10 cellular contexts compared by ENCODE assay signal in the genomic region with DNA sequence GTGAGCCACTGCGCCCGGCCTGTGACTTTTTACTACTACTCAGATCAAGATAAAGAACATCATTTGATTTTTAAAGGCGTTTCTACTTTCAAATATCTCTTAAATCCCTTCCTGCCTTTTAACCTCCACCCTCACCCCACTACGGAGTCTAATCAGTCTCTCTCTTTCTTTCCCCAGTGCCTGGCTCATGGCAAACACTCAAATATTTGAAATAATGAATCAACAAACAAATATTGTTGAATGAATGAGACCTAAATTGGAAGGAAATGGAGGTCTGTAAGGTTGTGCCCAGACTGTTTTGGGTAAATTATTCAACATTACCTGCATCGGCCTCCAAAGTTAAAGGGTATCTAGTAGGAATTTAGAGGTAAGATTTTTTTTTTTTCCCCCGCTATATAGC. TPM values are rescaled to one million over a fixed set of nuclear protein-coding genes. Genes with fewer than 3 reads are reported as not detected.
DNase-seq lines count a peak whose midpoint lies in the region; ATAC-seq, FAIRE-seq and TF ChIP-seq lines count a peak whose summit lies in the region.
"Had no signal": no experiment of that assay in that cellular context is flagged by ENCODE, and none has a peak within 500 bp of the region (broad histone marks: within the 10 kb centered on the region; RNA-seq: fewer than 3 reads in every experiment).

No MANE protein-coding gene starts in this region.

- H3K4me3 ChIP-seq in PC-9 = peak overlapping the region; percentile 68; the same call in 1 of the 2 replicates
- no peak overlapping the region for H3K4me3 ChIP-seq in keratinocyte (ENCODE audit: control insufficient read depth in 2 of 3, extremely low read depth in 1 of 3, insufficient read depth in 2 of 3, low read depth in 1 of 3, low read length in 3 of 3)
- peak overlapping the region; percentile 47 to 57 (median 49) for H3K4me3 ChIP-seq in stomach

- H3K9me3 ChIP-seq in PC-9 (ENCODE audit: insufficient read depth, low read depth) = no peaks in the 10 kb centered on the region
- H3K9me3 ChIP-seq in keratinocyte (ENCODE audit: control insufficient read depth, low read depth, low read length) = no peaks in the 10 kb centered on the region
- H3K9me3 ChIP-seq in stomach = no peaks in the 10 kb centered on the region
- H3K9me3 ChIP-seq: ovary had no signal

- ATAC-seq in activated naive CD4-positive, alpha-beta T cell treated with anti-CD3 and anti-CD28 coated beads, Interleukin-2, amount 50 U/mL, for 72 hours = no peak
- ATAC-seq in GM21423 (IDR thresholded peaks at IDR 0.05; ENCODE audit: unreplicated experiment) = no peak

- peaks cover 38% of the 10 kb centered on the region for H3F3A ChIP-seq in PC-9 (ENCODE audit: insufficient read depth, low read depth)

- dilution Hi-C loops in keratinocyte (cut with MboI; ENCODE audit: extremely low pct_ligation_motif_present, low sequenced_read_pairs) = no loop called here

- H3K27me3 ChIP-seq in PC-9 (ENCODE audit: insufficient read depth, low read depth) = no peaks in the 10 kb centered on the region
- no peaks in the 10 kb centered on the region for H3K27me3 ChIP-seq in keratinocyte (ENCODE audit: control insufficient read depth, extremely low read depth, insufficient read depth, low read length)
- peaks cover 0 to 22% (median 11%) of the 10 kb centered on the region in 3 donors for H3K27me3 ChIP-seq in stomach
- H3K27me3 ChIP-seq: ovary had no signal

- no peak overlapping the region for H3K9ac ChIP-seq in keratinocyte (ENCODE audit: control insufficient read depth, extremely low read depth, insufficient read depth, low read length)

- BruUV-seq in PC-9 (replicated peaks; lab: Mats Ljungman, UMichigan) = no TSS peak

- no peaks in the 10 kb centered on the region for H3K36me3 Mint-ChIP-seq in activated naive CD4-positive, alpha-beta T cell treated with anti-CD3 and anti-CD28 coated beads, Interleukin-2, amount 10 ng/mL, durations not matched to agents 7 days and 5 days
- no peaks in the 10 kb centered on the region for H3K36me3 Mint-ChIP-seq in activated naive CD4-positive, alpha-beta T cell treated with anti-CD3 and anti-CD28 coated beads, Interleukin-2, amount 50 U/mL, for 72 hours
- H3K36me3 Mint-ChIP-seq: IgD-negative memory B cell had no signal

- peaks cover 3% of the 10 kb centered on the region for H3K9me1 ChIP-seq in keratinocyte (ENCODE audit: control insufficient read depth, extremely low read depth, insufficient read depth, low read length)

- no peak for TF ChIP-seq EP300 in stomach (IDR thresholded peaks at IDR 0.05)

- TF ChIP-seq CTCF in PC-9 (conservative IDR thresholded peaks at IDR 0.05) (no peak), keratinocyte (optimal IDR thresholded peaks at IDR 0.05 in 1 of 3, IDR thresholded peaks at IDR 0.05 in 1 of 3, conservative IDR thresholded peaks at IDR 0.05 in 1 of 3; ENCODE audit: extremely low read depth in 1 of 3, insufficient read depth in 2 of 3, low read length in 3 of 3) (no peak), stomach (IDR thresholded peaks at IDR 0.05) (no peak)

- CTCF ChIA-PET in activated naive CD4-positive, alpha-beta T cell treated with anti-CD3 and anti-CD28 coated beads, Interleukin-2, amount 10 ng/mL, durations not matched to agents 7 days and 5 days (lab: Charles Lee) = no interaction called here
- CTCF ChIA-PET in PC-9 (lab: Charles Lee) = no interaction called here

- peak overlapping the region; percentile 6; the same call in 1 of the 2 replicates for H2AFZ ChIP-seq in PC-9
- H2AFZ ChIP-seq in keratinocyte (ENCODE audit: control insufficient read depth, low read length) = no peak overlapping the region

- H3K9me2 ChIP-seq in PC-9 (ENCODE audit: insufficient read depth) = no peaks in the 10 kb centered on the region

- H3K4me2 ChIP-seq in PC-9 (peak overlapping the region; percentile 100), keratinocyte (ENCODE audit: control insufficient read depth, extremely low read depth, insufficient read depth, low read depth, low read length) (peak overlapping the region; percentile 96)

- intact Hi-C loops in PC-9 (cut with micrococcal nuclease; ENCODE audit: unreplicated experiment) (loop anchor here (1.0 to 10.0 kb wide), 3 partner anchors 128 to 1012 kb away; no protein-coding TSS in a partner anchor), stomach (cut with DNase I; ENCODE audit: low total_unique reads) (no loop called here), posterior cingulate gyrus (cut with DNase I) (loop anchor here (5.0 kb wide), 1 partner anchor 181 kb away; a partner anchor contains a TSS)

- H3K27me3 Mint-ChIP-seq in activated naive CD4-positive, alpha-beta T cell treated with anti-CD3 and anti-CD28 coated beads, Interleukin-2, amount 10 ng/mL, durations not matched to agents 7 days and 5 days = peaks cover 66% of the 10 kb centered on the region

- DNase-seq in activated naive CD4-positive, alpha-beta T cell treated with anti-CD3 and anti-CD28 coated beads, Interleukin-2, amount 10 ng/mL, durations not matched to agents 7 days and 5 days = no peak
- no peak for DNase-seq in activated naive CD4-positive, alpha-beta T cell treated with anti-CD3 and anti-CD28 coated beads, Interleukin-2, amount 50 U/mL, for 72 hours (ENCODE audit: low spot score in 2 of 2)
- DNase-seq in PC-9 (peak in 1 of 2 experiments; percentile 64), keratinocyte (ENCODE audit: low read depth, low spot score) (no peak), stomach (no peak), posterior cingulate gyrus (no peak)
- DNase-seq in stimulated activated CD8-positive, alpha-beta memory T cell treated with anti-CD3 and anti-CD28 coated beads, Interleukin-4, amount 100 ng/mL, for 48 hours = no peak

- WGBS in stomach, 5 donors = 22 to 39% (median 30%) methylated on average over 6 of the region's 6 CpGs

- no peak for TF ChIP-seq POLR2A in stomach (IDR thresholded peaks at IDR 0.05)

- no peaks in the 10 kb centered on the region for H4K20me1 ChIP-seq in PC-9 (ENCODE audit: insufficient read depth)
- no peaks in the 10 kb centered on the region for H4K20me1 ChIP-seq in keratinocyte (ENCODE audit: control insufficient read depth, extremely low read depth, insufficient read depth, low read length)

- H3K4me1 ChIP-seq in PC-9 (replicated peaks; ENCODE audit: insufficient read depth) (peaks cover 27% of the 10 kb centered on the region), keratinocyte (ENCODE audit: control insufficient read depth, extremely low read depth, insufficient read depth, low read length) (peaks cover 40% of the 10 kb centered on the region), stomach (peaks cover 34 to 56% (median 46%) of the 10 kb centered on the region in 4 donors)

- no peaks in the 10 kb centered on the region for H3K9me3 Mint-ChIP-seq in activated naive CD4-positive, alpha-beta T cell treated with anti-CD3 and anti-CD28 coated beads, Interleukin-2, amount 10 ng/mL, durations not matched to agents 7 days and 5 days
- no peaks in the 10 kb centered on the region for H3K9me3 Mint-ChIP-seq in activated naive CD4-positive, alpha-beta T cell treated with anti-CD3 and anti-CD28 coated beads, Interleukin-2, amount 50 U/mL, for 72 hours
- H3K9me3 Mint-ChIP-seq: IgD-negative memory B cell had no signal

- POLR2A ChIA-PET in PC-9 (lab: Charles Lee; ENCODE audit: unreplicated experiment) = no interaction called here

- peaks cover 52% of the 10 kb centered on the region for H3K4me1 Mint-ChIP-seq in activated naive CD4-positive, alpha-beta T cell treated with anti-CD3 and anti-CD28 coated beads, Interleukin-2, amount 10 ng/mL, durations not matched to agents 7 days and 5 days

- no peaks in the 10 kb centered on the region for H3K79me2 ChIP-seq in PC-9 (ENCODE audit: low read depth)
- H3K79me2 ChIP-seq in keratinocyte (ENCODE audit: control insufficient read depth, insufficient read depth, low read length) = no peaks in the 10 kb centered on the region

- H3K27ac ChIP-seq in PC-9 (peak overlapping the region; percentile 16; the same call in 1 of the 2 replicates), keratinocyte (ENCODE audit: control insufficient read depth, insufficient read depth, low read length) (no peak overlapping the region), stomach (peak overlapping the region in 1 of 5 donors; percentile 86)
- H3K27ac ChIP-seq: ovary had no signal

- FAIRE-seq in keratinocyte (lab: Jason Lieb, UNC) = no peak

- no peak overlapping the region for H3K27ac Mint-ChIP-seq in activated naive CD4-positive, alpha-beta T cell treated with anti-CD3 and anti-CD28 coated beads, Interleukin-2, amount 10 ng/mL, durations not matched to agents 7 days and 5 days
- no peak overlapping the region for H3K27ac Mint-ChIP-seq in activated naive CD4-positive, alpha-beta T cell treated with anti-CD3 and anti-CD28 coated beads, Interleukin-2, amount 50 U/mL, for 72 hours

- no peaks in the 10 kb centered on the region for H3K36me3 ChIP-seq in PC-9 (ENCODE audit: low read depth)
- H3K36me3 ChIP-seq in keratinocyte (ENCODE audit: control insufficient read depth in 2 of 2, extremely low read depth in 1 of 2, insufficient read depth in 2 of 2, low read length in 2 of 2) = no peaks in the 10 kb centered on the region
- no peaks in the 10 kb centered on the region for H3K36me3 ChIP-seq in stomach
- H3K36me3 ChIP-seq: ovary had no signal

- H3K4me3 Mint-ChIP-seq in activated naive CD4-positive, alpha-beta T cell treated with anti-CD3 and anti-CD28 coated beads, Interleukin-2, amount 10 ng/mL, durations not matched to agents 7 days and 5 days = peak overlapping the region; percentile 46

RNA-seq across cellular contexts. Expression of a gene that starts 14.7 kb away (rescaled TPM):
- 1 to 10 TPM; 1.3 to 3.6 TPM for total RNA-seq in activated naive CD4-positive, alpha-beta T cell treated with anti-CD3 and anti-CD28 coated beads, Interleukin-2, amount 50 U/mL, for 72 hours
- 2.6 and 2.7 TPM in 2 replicates for total RNA-seq in PC-9 (2021)
- 11.1 to 18.0 TPM (median 12.5 TPM) in 3 replicates for polyA plus RNA-seq in keratinocyte
- 13.4 TPM for polyA plus RNA-seq in keratinocyte (2011; ENCODE audit: low read depth)
- polyA plus RNA-seq in keratinocyte (2011; cell fraction: cytosol; rRNA removed) = 19.8 and 23.7 TPM in 2 replicates
- polyA plus RNA-seq in keratinocyte (2011; cell fraction: nucleus; rRNA removed) = 14.8 and 16.3 TPM in 2 replicates
- 16.5 and 17.2 TPM in 2 replicates for polyA plus RNA-seq in keratinocyte (2012; ENCODE audit: low replicate concordance)
- 7.2 to 11.6 TPM (median 9.0 TPM) in 3 replicates for polyA minus RNA-seq in keratinocyte
- 13.8 TPM for polyA minus RNA-seq in keratinocyte (2011; cell fraction: cytosol; rRNA and poly(A)+ RNA removed)
- 3.0 and 7.2 TPM in 2 replicates for polyA minus RNA-seq in keratinocyte (2011; cell fraction: nucleus; rRNA and poly(A)+ RNA removed)
- 100 to 1,000 TPM in 1 of 5 donors, 10 to 100 TPM in 2, 1 to 10 TPM in 2; 6.8 to 187 (median 12.3) TPM for total RNA-seq in stomach
- polyA plus RNA-seq in stomach = 10 to 100 TPM; 17.0 to 20.4 (median 17.1) TPM

RNA-seq across cellular contexts. Expression of a gene that starts 25.3 kb away (rescaled TPM):
- total RNA-seq in activated naive CD4-positive, alpha-beta T cell treated with anti-CD3 and anti-CD28 coated beads, Interleukin-2, amount 50 U/mL, for 72 hours = 10 to 100 TPM; 81.9 to 92.5 TPM
- total RNA-seq in PC-9 (2021) (85.5 and 91.7 TPM in 2 replicates), stomach (100 to 1,000 TPM in 3 of 5 donors, 10 to 100 TPM in 2; 51.4 to 160 (median 126) TPM)
- polyA plus RNA-seq in keratinocyte (169 to 284 TPM (median 208 TPM) in 3 replicates), stomach (10 to 100 TPM; 25.2 to 39.5 (median 36.6) TPM)
- polyA plus RNA-seq in keratinocyte (2011; ENCODE audit: low read depth) = 179 TPM
- 112 TPM in 2 replicates for polyA plus RNA-seq in keratinocyte (2011; cell fraction: cytosol; rRNA removed)
- 514 and 591 TPM in 2 replicates for polyA plus RNA-seq in keratinocyte (2011; cell fraction: nucleus; rRNA removed)
- polyA plus RNA-seq in keratinocyte (2012; ENCODE audit: low replicate concordance) = 152 and 178 TPM in 2 replicates
- polyA minus RNA-seq in keratinocyte = 167 to 352 TPM (median 217 TPM) in 3 replicates
- 115 TPM for polyA minus RNA-seq in keratinocyte (2011; cell fraction: cytosol; rRNA and poly(A)+ RNA removed)
- polyA minus RNA-seq in keratinocyte (2011; cell fraction: nucleus; rRNA and poly(A)+ RNA removed) = 374 and 414 TPM in 2 replicates

RNA-seq across cellular contexts. Expression of a gene that starts 52.0 kb away (rescaled TPM):
- 100 to 1,000 TPM; 185 to 221 TPM for total RNA-seq in activated naive CD4-positive, alpha-beta T cell treated with anti-CD3 and anti-CD28 coated beads, Interleukin-2, amount 50 U/mL, for 72 hours
- total RNA-seq in PC-9 (2021) = 147 and 195 TPM in 2 replicates
- 62.7 to 79.4 TPM (median 63.9 TPM) in 3 replicates for polyA plus RNA-seq in keratinocyte
- polyA plus RNA-seq in keratinocyte (2011; ENCODE audit: low read depth) = 69.5 TPM
- 24.8 and 26.8 TPM in 2 replicates for polyA plus RNA-seq in keratinocyte (2011; cell fraction: cytosol; rRNA removed)
- polyA plus RNA-seq in keratinocyte (2011; cell fraction: nucleus; rRNA removed) = 316 and 363 TPM in 2 replicates
- 58.2 and 79.6 TPM in 2 replicates for polyA plus RNA-seq in keratinocyte (2012; ENCODE audit: low replicate concordance)
- 39.3 to 66.2 TPM (median 50.9 TPM) in 3 replicates for polyA minus RNA-seq in keratinocyte
- polyA minus RNA-seq in keratinocyte (2011; cell fraction: cytosol; rRNA and poly(A)+ RNA removed) = 18.8 TPM
- polyA minus RNA-seq in keratinocyte (2011; cell fraction: nucleus; rRNA and poly(A)+ RNA removed) = 39.1 and 52.5 TPM in 2 replicates
- total RNA-seq in stomach = 100 to 1,000 TPM; 101 to 682 (median 474) TPM
- 100 to 1,000 TPM; 155 to 300 (median 242) TPM for polyA plus RNA-seq in stomach

Comparison
In these comparisons a context has a peak if more than half of its experiments do, and no peak if none do; other contexts are left out.
1. H3K4me3 ChIP-seq: peak in PC-9 (single experiment) and stomach (4 of 4); none in keratinocyte (0 of 3).